In genomic region chr19:13841339-13842293, GRCh38 we compare ENCODE assay signal across 8 cellular contexts. TPM values are rescaled to one million over a fixed set of nuclear protein-coding genes. Genes with fewer than 3 reads are reported as not detected.
DNase-seq lines count a peak whose midpoint lies in the region; ATAC-seq and TF ChIP-seq lines count a peak whose summit lies in the region.

No MANE protein-coding gene starts in this region.

- no CpG with 5 or more reads among the region's 24 CpGs for WGBS in neuronal stem cell (ENCODE audit: extremely low coverage in 2 of 2, insufficient read length in 2 of 2, insufficient replicate concordance in 1 of 2), 2 donors

- ATAC-seq in activated CD8-positive, alpha-beta T cell treated with anti-CD3 and anti-CD28 coated beads, Interleukin-2, amount 10 ng/mL, durations not matched to agents 7 days and 5 days = peak; percentile 1
- no peak for ATAC-seq in HG03378 (IDR thresholded peaks at IDR 0.05; ENCODE audit: unreplicated experiment)
- no peak for ATAC-seq in HG03565 (IDR thresholded peaks at IDR 0.05; ENCODE audit: unreplicated experiment)

- peaks cover 40% of the 10 kb centered on the region for H3K36me3 Mint-ChIP-seq in activated CD8-positive, alpha-beta T cell treated with anti-CD3 and anti-CD28 coated beads, Interleukin-2, amount 10 ng/mL, durations not matched to agents 7 days and 5 days (ENCODE audit: low read depth)

- H3K23ac ChIP-seq in neuronal stem cell (ENCODE audit: low read depth, low read length, poor library complexity) = peak overlapping the region; percentile 98

- peak overlapping the region; percentile 38 for H3K14ac ChIP-seq in neuronal stem cell (ENCODE audit: low read length)

- peak overlapping the region; percentile 89 for H3K4me3 Mint-ChIP-seq in activated CD8-positive, alpha-beta T cell treated with anti-CD3 and anti-CD28 coated beads, Interleukin-2, amount 10 ng/mL, durations not matched to agents 7 days and 5 days

- peak overlapping the region; percentile 72 for H4K91ac ChIP-seq in neuronal stem cell (ENCODE audit: low read depth, low read length, poor library complexity)

- peak overlapping the region; percentile 88 for H3K4me3 ChIP-seq in fibroblast of pulmonary artery (replicated peaks; ENCODE audit: low read depth, low read length)
- H3K4me3 ChIP-seq in neuronal stem cell (ENCODE audit: low read length in 2 of 2) = peak overlapping the region; percentile 66 to 93

- peak overlapping the region; percentile 60 for H3K9ac ChIP-seq in neuronal stem cell (ENCODE audit: low read depth, low read length, poor library complexity)

- H2AK5ac ChIP-seq in neuronal stem cell (ENCODE audit: low read depth, low read length) = peak overlapping the region; percentile 98

- peak overlapping the region; percentile 98 for H2BK15ac ChIP-seq in neuronal stem cell (ENCODE audit: low read length)

- H3K27me3 Mint-ChIP-seq in activated CD8-positive, alpha-beta T cell treated with anti-CD3 and anti-CD28 coated beads, Interleukin-2, amount 10 ng/mL, durations not matched to agents 7 days and 5 days (ENCODE audit: low read depth) = no peaks in the 10 kb centered on the region

- peaks cover 13% of the 10 kb centered on the region for H3K79me1 ChIP-seq in neuronal stem cell (ENCODE audit: low read depth, low read length)

- peak overlapping the region; percentile 92 for H3K27ac Mint-ChIP-seq in activated CD8-positive, alpha-beta T cell treated with anti-CD3 and anti-CD28 coated beads, Interleukin-2, amount 10 ng/mL, durations not matched to agents 7 days and 5 days

- H3K4me2 ChIP-seq in neuronal stem cell (ENCODE audit: insufficient read depth, low read length, poor library complexity, severe bottlenecking) = peak overlapping the region; percentile 80

- no peak overlapping the region for H4K8ac ChIP-seq in neuronal stem cell (ENCODE audit: low read depth, low read length)

- peaks cover 53% of the 10 kb centered on the region for H3K4me1 Mint-ChIP-seq in activated CD8-positive, alpha-beta T cell treated with anti-CD3 and anti-CD28 coated beads, Interleukin-2, amount 10 ng/mL, durations not matched to agents 7 days and 5 days (ENCODE audit: low read depth)

- no peak for TF ChIP-seq CTCF in fibroblast of pulmonary artery (IDR thresholded peaks at IDR 0.05; ENCODE audit: low read length, missing control alignments)

- POLR2A ChIA-PET in activated CD8-positive, alpha-beta T cell treated with anti-CD3 and anti-CD28 coated beads, Interleukin-2, amount 10 ng/mL, durations not matched to agents 7 days and 5 days (lab: Charles Lee) = interaction anchor here (0.6 to 4.4 kb wide), 6 partner anchors 11 to 164 kb away, joined by 3 to 49 read pairs (median 5); a partner anchor contains a TSS

- no peaks in the 10 kb centered on the region for H3K9me3 ChIP-seq in neuronal stem cell (replicated peaks in 1 of 2; ENCODE audit: control insufficient read depth in 2 of 2, insufficient read depth in 1 of 2, low read depth in 1 of 2, low read length in 2 of 2)

- peak overlapping the region; percentile 94 for H2BK12ac ChIP-seq in neuronal stem cell (ENCODE audit: low read length)

- H2AFZ ChIP-seq in neuronal stem cell (ENCODE audit: low read length) = peak overlapping the region; percentile 85

- H3K4me1 ChIP-seq in neuronal stem cell (ENCODE audit: control insufficient read depth in 2 of 2, insufficient read depth in 1 of 2, low read depth in 1 of 2, low read length in 2 of 2) = peaks cover 26 to 31% of the 10 kb centered on the region in 2 donors

- CTCF ChIA-PET in activated CD8-positive, alpha-beta T cell treated with anti-CD3 and anti-CD28 coated beads, Interleukin-2, amount 10 ng/mL, durations not matched to agents 7 days and 5 days (lab: Charles Lee) = interaction anchor here (1.2 to 3.2 kb wide), 4 partner anchors 20 to 67 kb away, joined by 3 to 14 read pairs (median 8); partner anchors contain the start of gene C19orf53

- H3K4ac ChIP-seq in neuronal stem cell (ENCODE audit: low read length) = peak overlapping the region; percentile 37

- H2BK120ac ChIP-seq in neuronal stem cell (ENCODE audit: low read depth, low read length) = no peak overlapping the region

- no peaks in the 10 kb centered on the region for H3K36me3 ChIP-seq in neuronal stem cell (replicated peaks in 1 of 2; ENCODE audit: control insufficient read depth in 2 of 2, insufficient read depth in 2 of 2, low read length in 2 of 2)

- H3K27me3 ChIP-seq in neuronal stem cell (ENCODE audit: control insufficient read depth in 3 of 3, insufficient read depth in 3 of 3, low read depth in 1 of 3, low read length in 3 of 3) = peaks cover 0 to 8% (median 0%) of the 10 kb centered on the region in 3 experiments

- no peaks in the 10 kb centered on the region for H3K9me3 Mint-ChIP-seq in activated CD8-positive, alpha-beta T cell treated with anti-CD3 and anti-CD28 coated beads, Interleukin-2, amount 10 ng/mL, durations not matched to agents 7 days and 5 days (ENCODE audit: insufficient read depth)

- DNase-seq in activated effector memory CD4-positive, alpha-beta T cell treated with anti-CD3 and anti-CD28 coated beads, Interleukin-2, amount 50 U/mL, for 16 hours = peak; percentile 81
- DNase-seq in activated effector memory CD4-positive, alpha-beta T cell treated with Interleukin-2 at 50 U/mL for 16 hours = no peak
- DNase-seq in activated CD8-positive, alpha-beta T cell treated with anti-CD3 and anti-CD28 coated beads, Interleukin-2, amount 10 ng/mL, durations not matched to agents 7 days and 5 days = no peak
- DNase-seq in fibroblast of pulmonary artery (ENCODE audit: low read depth) (no peak), neuronal stem cell (ENCODE audit: low spot score) (no peak), Ammon's horn (ENCODE audit: low spot score) (no peak)

- peak overlapping the region; percentile 99 for H3K18ac ChIP-seq in neuronal stem cell (ENCODE audit: low read length)

- peak overlapping the region; percentile 24 for H2BK5ac ChIP-seq in neuronal stem cell (ENCODE audit: low read length)

- no peak overlapping the region for H3K27ac ChIP-seq in neuronal stem cell (replicated peaks; ENCODE audit: low read length)

RNA-seq across cellular contexts. Expression of gene NANOS3, which starts 35.3 kb away (rescaled TPM):
- total RNA-seq in activated CD8-positive, alpha-beta T cell treated with anti-CD3 and anti-CD28 coated beads, Interleukin-2, amount 10 ng/mL, durations not matched to agents 7 days and 5 days = under 1 TPM; 0.60 to 0.90 TPM
- polyA plus RNA-seq in neuronal stem cell (2013, experiment 1 of 2) = 0.08 TPM
- not detected for polyA plus RNA-seq in neuronal stem cell (2013, experiment 2 of 2)

RNA-seq across cellular contexts. Expression of gene ZSWIM4, which starts 46.4 kb away (rescaled TPM):
- 1 to 10 TPM; 8.4 to 9.5 TPM for total RNA-seq in activated CD8-positive, alpha-beta T cell treated with anti-CD3 and anti-CD28 coated beads, Interleukin-2, amount 10 ng/mL, durations not matched to agents 7 days and 5 days
- 16.2 TPM for polyA plus RNA-seq in neuronal stem cell (2013, experiment 1 of 2)
- 16.7 TPM for polyA plus RNA-seq in neuronal stem cell (2013, experiment 2 of 2)
